In the genomic region with DNA sequence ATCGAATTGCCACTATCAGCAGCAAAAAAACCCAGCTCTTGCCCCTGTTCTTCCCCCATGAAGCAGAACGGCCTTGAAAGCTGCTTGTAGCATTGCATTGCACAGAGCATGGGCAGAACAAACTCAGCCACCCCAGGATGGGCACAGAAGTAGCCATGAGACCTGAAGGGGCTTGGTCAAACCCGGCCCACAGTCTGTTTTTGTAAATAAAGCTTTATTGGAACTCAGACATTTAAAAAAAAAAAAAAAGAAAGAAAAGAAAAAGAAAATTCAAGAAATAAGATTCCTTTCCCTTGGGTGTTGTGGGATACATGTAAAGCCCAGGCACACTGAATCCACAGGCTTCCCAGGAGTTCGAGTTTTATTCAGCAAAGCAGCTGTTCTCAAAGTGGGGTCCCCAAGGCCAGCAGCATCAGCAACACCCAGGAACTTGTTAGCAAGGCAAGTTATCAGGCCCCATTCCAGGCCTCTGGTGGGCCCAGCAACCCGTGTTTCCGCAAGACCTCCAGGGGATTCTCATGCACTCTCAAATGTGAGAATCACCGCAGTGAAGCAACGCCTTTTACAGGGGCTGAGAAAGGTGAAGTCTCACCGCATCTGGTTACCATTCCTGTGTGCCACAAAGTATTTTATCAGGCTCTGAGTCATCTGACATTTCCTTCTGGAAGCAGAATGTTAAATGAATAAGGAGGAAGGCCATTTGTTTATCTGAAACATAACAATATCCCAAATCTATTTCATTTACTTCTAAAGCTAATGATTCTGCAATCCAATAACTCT, we compare ENCODE assay signal across 13 cellular contexts.
A peak's percentile ranks its signal among the peaks of the same experiment; 100 is the strongest.
DNase-seq lines count a peak whose midpoint lies in the region; ATAC-seq and TF ChIP-seq lines count a peak whose summit lies in the region.
"Had no signal": no experiment of that assay in that cellular context is flagged by ENCODE, and none has a peak within 500 bp of the region (broad histone marks: within the 10 kb centered on the region; RNA-seq: fewer than 3 reads in every experiment).

No MANE protein-coding gene starts in this region.

- H3K27ac Mint-ChIP-seq in stimulated activated memory B cell treated with anti-CD40 and anti-IgM and Interleukin-4, amounts not matched to agents 10 μg/mL and 1 μg/mL and 100 μg/mL, for 72 hours = peak overlapping the region; percentile 56
- H3K27ac Mint-ChIP-seq: activated naive CD4-positive, alpha-beta T cell treated with anti-CD3 and anti-CD28 coated beads, Interleukin-2, amount 10 ng/mL, durations not matched to agents 7 days and 5 days had no signal

- H3K9ac ChIP-seq in GM23248 = no peak overlapping the region
- H3K9ac ChIP-seq in fibroblast of lung (ENCODE audit: insufficient read depth, low read length) = no peak overlapping the region
- H3K9ac ChIP-seq: parathyroid adenoma had no signal

- ATAC-seq in RWPE2 (ENCODE audit: low read depth) = peak; percentile 93
- ATAC-seq in stimulated activated memory B cell treated with anti-CD40 and anti-IgM and Interleukin-4, amounts not matched to agents 10 μg/mL and 1 μg/mL and 100 μg/mL, for 72 hours = no peak

- WGBS in GM23248 (ENCODE audit: low coverage in 1 of 2, low lambda C conversion rate in 2 of 2, missing lambda C conversion rate in 2 of 2), 2 experiments = 53 to 60% methylated on average over 9 of the region's 9 CpGs

- no peak overlapping the region for H3K27ac ChIP-seq in GM23248
- H3K27ac ChIP-seq in RWPE2 (ENCODE audit: poor library complexity, severe bottlenecking) = peak overlapping the region; percentile 58
- peak overlapping the region; percentile 16 for H3K27ac ChIP-seq in fibroblast of lung (ENCODE audit: insufficient read depth, low read length)
- no peak overlapping the region for H3K27ac ChIP-seq in left ventricle myocardium inferior (replicated peaks)
- H3K27ac ChIP-seq in uterus = no peak overlapping the region
- H3K27ac ChIP-seq: parathyroid adenoma had no signal

- in situ Hi-C loops in GM23248 (cut with MboI) = loop anchor here (25.0 kb wide), 2 partner anchors 178 to 422 kb away; partner anchors contain the start of gene SSTR2

- H3K4me1 ChIP-seq in GM23248 (ENCODE audit: insufficient read depth) (peaks cover 9% of the 10 kb centered on the region), RWPE2 (ENCODE audit: insufficient read depth, poor library complexity, severe bottlenecking) (peaks cover 11% of the 10 kb centered on the region), fibroblast of lung (ENCODE audit: control insufficient read depth, extremely low read depth, insufficient read depth, low read length) (peaks cover 8% of the 10 kb centered on the region), left ventricle myocardium inferior (no peaks in the 10 kb centered on the region), uterus (no peaks in the 10 kb centered on the region)
- H3K4me1 ChIP-seq: parathyroid adenoma had no signal

- H3K4me1 Mint-ChIP-seq in stimulated activated memory B cell treated with anti-CD40 and anti-IgM and Interleukin-4, amounts not matched to agents 10 μg/mL and 1 μg/mL and 100 μg/mL, for 72 hours = peaks cover 8% of the 10 kb centered on the region
- H3K4me1 Mint-ChIP-seq: activated naive CD4-positive, alpha-beta T cell treated with anti-CD3 and anti-CD28 coated beads, Interleukin-2, amount 10 ng/mL, durations not matched to agents 7 days and 5 days had no signal

- H3K36me3 Mint-ChIP-seq in stimulated activated memory B cell treated with anti-CD40 and anti-IgM and Interleukin-4, amounts not matched to agents 10 μg/mL and 1 μg/mL and 100 μg/mL, for 72 hours = no peaks in the 10 kb centered on the region
- H3K36me3 Mint-ChIP-seq: activated naive CD4-positive, alpha-beta T cell treated with anti-CD3 and anti-CD28 coated beads, Interleukin-2, amount 10 ng/mL, durations not matched to agents 7 days and 5 days had no signal

- intact Hi-C loops in left ventricle myocardium inferior (cut with micrococcal nuclease) = loop anchor here (10.0 kb wide), 1 partner anchor 170 kb away; no protein-coding TSS in a partner anchor
- intact Hi-C loops in uterus (cut with DNase I; ENCODE audit: low total_unique reads) = no loop called here

- H3K27me3 ChIP-seq in GM23248 (replicated peaks; ENCODE audit: insufficient read depth) (no peaks in the 10 kb centered on the region), RWPE2 (ENCODE audit: insufficient read depth, poor library complexity, severe bottlenecking) (no peaks in the 10 kb centered on the region), fibroblast of lung (ENCODE audit: control insufficient read depth, insufficient read depth, low read length) (no peaks in the 10 kb centered on the region), left ventricle myocardium inferior (ENCODE audit: low read depth) (no peaks in the 10 kb centered on the region), uterus (no peaks in the 10 kb centered on the region)

- H3K9me3 Mint-ChIP-seq in stimulated activated memory B cell treated with anti-CD40 and anti-IgM and Interleukin-4, amounts not matched to agents 10 μg/mL and 1 μg/mL and 100 μg/mL, for 72 hours = no peaks in the 10 kb centered on the region
- H3K9me3 Mint-ChIP-seq: activated naive CD4-positive, alpha-beta T cell treated with anti-CD3 and anti-CD28 coated beads, Interleukin-2, amount 10 ng/mL, durations not matched to agents 7 days and 5 days had no signal

- no peak overlapping the region for H3K4me3 ChIP-seq in GM23248
- H3K4me3 ChIP-seq in RWPE2 (ENCODE audit: severe bottlenecking) = no peak overlapping the region
- no peak overlapping the region for H3K4me3 ChIP-seq in fibroblast of lung (replicated peaks in 1 of 4; ENCODE audit: control extremely low read depth in 1 of 4, insufficient read depth in 1 of 4, low read depth in 3 of 4, low read length in 4 of 4)
- H3K4me3 ChIP-seq in left ventricle myocardium inferior = no peak overlapping the region
- H3K4me3 ChIP-seq in uterus = no peak overlapping the region

- no peak for TF ChIP-seq CTCF in RWPE2 (IDR thresholded peaks at IDR 0.05; ENCODE audit: poor library complexity, severe bottlenecking)
- TF ChIP-seq CTCF in fibroblast of lung (conservative IDR thresholded peaks at IDR 0.05 in 1 of 2, IDR thresholded peaks at IDR 0.05 in 1 of 2; ENCODE audit: low read depth in 1 of 2, low read length in 2 of 2) = no peak
- TF ChIP-seq CTCF in left ventricle myocardium inferior (IDR thresholded peaks at IDR 0.05; ENCODE audit: borderline replicate concordance) = no peak
- TF ChIP-seq CTCF in uterus (IDR thresholded peaks at IDR 0.05) = no peak

- H3K36me3 ChIP-seq in GM23248 (ENCODE audit: low read depth) (no peaks in the 10 kb centered on the region), RWPE2 (ENCODE audit: low read depth) (no peaks in the 10 kb centered on the region), fibroblast of lung (ENCODE audit: control insufficient read depth, insufficient read depth, low read length) (no peaks in the 10 kb centered on the region), left ventricle myocardium inferior (no peaks in the 10 kb centered on the region), uterus (no peaks in the 10 kb centered on the region)

- H3K4me3 Mint-ChIP-seq in stimulated activated memory B cell treated with anti-CD40 and anti-IgM and Interleukin-4, amounts not matched to agents 10 μg/mL and 1 μg/mL and 100 μg/mL, for 72 hours = no peak overlapping the region
- H3K4me3 Mint-ChIP-seq: activated naive CD4-positive, alpha-beta T cell treated with anti-CD3 and anti-CD28 coated beads, Interleukin-2, amount 10 ng/mL, durations not matched to agents 7 days and 5 days had no signal

- H4K20me1 ChIP-seq in GM23248 (ENCODE audit: insufficient read depth) (no peaks in the 10 kb centered on the region), fibroblast of lung (ENCODE audit: control insufficient read depth, extremely low read depth, insufficient read depth, low read length) (no peaks in the 10 kb centered on the region)

- no peaks in the 10 kb centered on the region for H3K27me3 Mint-ChIP-seq in stimulated activated memory B cell treated with anti-CD40 and anti-IgM and Interleukin-4, amounts not matched to agents 10 μg/mL and 1 μg/mL and 100 μg/mL, for 72 hours
- H3K27me3 Mint-ChIP-seq: activated naive CD4-positive, alpha-beta T cell treated with anti-CD3 and anti-CD28 coated beads, Interleukin-2, amount 10 ng/mL, durations not matched to agents 7 days and 5 days had no signal

- peak; percentile 68 for DNase-seq in GM23248
- no peak for DNase-seq in RWPE2 (ENCODE audit: low spot score)
- DNase-seq in fibroblast of lung (ENCODE audit: low read depth in 2 of 2) = peak; percentile 87 to 97
- DNase-seq in left ventricle myocardium inferior = no peak
- DNase-seq in NAMALWA (ENCODE audit: low spot score) = no peak
- no peak for DNase-seq in uterus
- DNase-seq: activated naive CD4-positive, alpha-beta T cell treated with anti-CD3 and anti-CD28 coated beads, Interleukin-2, amount 10 ng/mL, durations not matched to agents 7 days and 5 days; DMS 273 treated with DMSO at 0.1 percent for 48 hours; hypothalamus; MV-4-11; stimulated activated CD4-positive, alpha-beta T cell treated with anti-CD3 and anti-CD28 coated beads, Interleukin-4, amount 100 ng/mL, for 24 hours had no signal

- no peak for TF ChIP-seq POLR2A in uterus (IDR thresholded peaks at IDR 0.05)

- no peaks in the 10 kb centered on the region for H3K9me2 ChIP-seq in GM23248 (ENCODE audit: insufficient read depth)

- H3K9me3 ChIP-seq in GM23248 (ENCODE audit: low read depth) (no peaks in the 10 kb centered on the region), RWPE2 (ENCODE audit: severe bottlenecking) (peaks cover 1% of the 10 kb centered on the region), fibroblast of lung (ENCODE audit: control insufficient read depth, insufficient read depth, low read depth, low read length) (no peaks in the 10 kb centered on the region), left ventricle myocardium inferior (replicated peaks) (no peaks in the 10 kb centered on the region), uterus (no peaks in the 10 kb centered on the region)

- H3K4me2 ChIP-seq in GM23248 (ENCODE audit: unreplicated experiment) (peak overlapping the region; percentile 27), fibroblast of lung (ENCODE audit: extremely low read depth, insufficient read depth, low read length) (peak overlapping the region; percentile 8)

- H3F3A ChIP-seq in GM23248 (ENCODE audit: insufficient read depth) = 0 out of 2 replicates have a peak, but pooled peaks cover 6% of the 10 kb centered on the region

- no peak overlapping the region for H2AFZ ChIP-seq in GM23248
- H2AFZ ChIP-seq in fibroblast of lung (ENCODE audit: low read length) = no peak overlapping the region
- H2AFZ ChIP-seq: parathyroid adenoma had no signal

- H3K79me2 ChIP-seq in GM23248 (ENCODE audit: insufficient read depth) (no peaks in the 10 kb centered on the region), fibroblast of lung (ENCODE audit: control insufficient read depth, insufficient read depth, low read length) (no peaks in the 10 kb centered on the region)
- H3K79me2 ChIP-seq: parathyroid adenoma had no signal

Comparison
In these comparisons a context has a peak if more than half of its experiments do, and no peak if none do; other contexts are left out.
1. DNase-seq: peak in GM23248 (single experiment) and fibroblast of lung (2 of 2); none in RWPE2 (single experiment), left ventricle myocardium inferior (single experiment), NAMALWA (single experiment) and uterus (0 of 2).
2. H3K27ac ChIP-seq: peak in RWPE2 (single experiment) and fibroblast of lung (single experiment); none in GM23248 (single experiment), left ventricle myocardium inferior (single experiment) and uterus (0 of 2).